Comparison of ENCODE assay signal across 8 cellular contexts in genomic region chr1:21607549-21608529, GRCh38.
A peak's percentile ranks its signal among the peaks of the same experiment; 100 is the strongest.
DNase-seq lines count a peak whose midpoint lies in the region; ATAC-seq, FAIRE-seq and TF ChIP-seq lines count a peak whose summit lies in the region.

No MANE protein-coding gene starts in this region.

- peak overlapping the region; percentile 34; the same call in 1 of the 2 replicates for H3K9ac ChIP-seq in ES-I3 (ENCODE audit: low read depth, low read length)
- H3K9ac ChIP-seq in kidney (ENCODE audit: low read length in 2 of 2) = no peak overlapping the region

- peak; percentile 67 for ATAC-seq in HG02642 (IDR thresholded peaks at IDR 0.05; ENCODE audit: poor library complexity, unreplicated experiment)

- H3K4me3 ChIP-seq in kidney (ENCODE audit: low read length in 2 of 2) = no peak overlapping the region

- CTCF ChIA-PET in RWPE1 (lab: Yijun Ruan, JAX) = no interaction called here

- H3K27ac ChIP-seq in RWPE1 (no peak overlapping the region), kidney (ENCODE audit: low read depth in 2 of 2, low read length in 2 of 2) (no peak overlapping the region)

- H3K9me3 ChIP-seq in ES-I3 (ENCODE audit: control insufficient read depth, insufficient read depth, low read length) = no peaks in the 10 kb centered on the region
- no peaks in the 10 kb centered on the region for H3K9me3 ChIP-seq in kidney (ENCODE audit: control insufficient read depth in 1 of 2, low read length in 2 of 2)

- intact Hi-C loops in kidney (cut with DNase I) = no loop called here

- no peak for TF ChIP-seq CTCF in RWPE1 (conservative IDR thresholded peaks at IDR 0.05; ENCODE audit: low read depth)
- no peak for TF ChIP-seq CTCF in kidney (IDR thresholded peaks at IDR 0.05; ENCODE audit: borderline replicate concordance, extremely low read depth, insufficient read depth)

- no peaks in the 10 kb centered on the region; the same call in 1 of the 2 replicates for H3K4me1 ChIP-seq in ES-I3 (ENCODE audit: insufficient read depth, low read length)
- peaks cover 0 to 6% of the 10 kb centered on the region in 2 donors for H3K4me1 ChIP-seq in kidney (ENCODE audit: control insufficient read depth in 1 of 2, insufficient read depth in 1 of 2, low read depth in 1 of 2, low read length in 2 of 2)

- H3K36me3 ChIP-seq in ES-I3 (ENCODE audit: insufficient read depth, low read length) (no peaks in the 10 kb centered on the region), kidney (ENCODE audit: control insufficient read depth in 1 of 2, insufficient read depth in 2 of 2, low read length in 2 of 2) (peaks cover 14 to 32% of the 10 kb centered on the region in 2 donors)

- DNase-seq in RWPE1 (ENCODE audit: low spot score) = peak; percentile 99
- peak; percentile 56 for DNase-seq in brain pericyte (ENCODE audit: low read depth, low spot score)
- DNase-seq in kidney = peak; percentile 94
- DNase-seq in stimulated activated CD4-positive, alpha-beta T cell treated with anti-CD3 and anti-CD28 coated beads, Interleukin-4, amount 100 ng/mL, for 24 hours = peak; percentile 54
- DNase-seq in NOMO-1 treated with dmso at 0.1 percent for 144 hours (lab: John Stamatoyannopoulos, UW; ENCODE audit: unreplicated experiment) = no peak
- DNase-seq in NK-92 (lab: John Stamatoyannopoulos, UW; ENCODE audit: unreplicated experiment) = no peak

- POLR2A ChIA-PET in RWPE1 (lab: Yijun Ruan, JAX; ENCODE audit: low non-redundant PET) = no interaction called here

- no peak for FAIRE-seq in kidney (lab: Jason Lieb, UNC)

Comparison
In these comparisons a context has a peak if more than half of its experiments do, and no peak if none do; other contexts are left out.
1. DNase-seq: peak in RWPE1 (single experiment), brain pericyte (single experiment), kidney (single experiment) and stimulated activated CD4-positive, alpha-beta T cell treated with anti-CD3 and anti-CD28 coated beads, Interleukin-4, amount 100 ng/mL, for 24 hours (single experiment); none in NOMO-1 treated with dmso at 0.1 percent for 144 hours (single experiment) and NK-92 (single experiment).